In the genomic region with DNA sequence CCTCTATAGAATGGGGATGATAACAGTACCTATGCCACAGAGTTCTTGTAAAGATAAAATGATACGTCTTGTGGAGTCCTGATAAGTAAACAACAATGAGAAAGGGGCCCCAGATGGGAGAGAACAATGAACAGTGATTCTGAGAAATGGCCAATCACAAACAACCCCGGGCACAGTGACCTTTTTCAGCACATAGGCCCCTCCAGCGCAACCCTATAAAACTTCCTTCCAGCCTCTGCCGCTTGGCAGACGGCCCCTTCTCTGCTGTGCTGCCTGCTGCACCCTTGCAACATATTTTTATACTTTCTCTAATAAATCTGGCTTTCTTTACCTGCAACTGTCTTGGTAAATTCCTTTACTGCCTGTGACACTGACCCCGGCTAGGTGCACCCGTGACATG, we compare ENCODE assay signal across 21 cellular contexts.
"Had no signal": no experiment of that assay in that cellular context is flagged by ENCODE, and none has a peak within 500 bp of the region (broad histone marks: within the 10 kb centered on the region; RNA-seq: fewer than 3 reads in every experiment).

No MANE protein-coding gene starts in this region.

- H3K9me3 Mint-ChIP-seq: activated CD4-positive, alpha-beta T cell treated with anti-CD3 and anti-CD28 coated beads, Interleukin-2, amount 10 ng/mL, durations not matched to agents 7 days and 5 days; natural killer cell; T-cell had no signal

- H3K27me3 ChIP-seq: pancreas, spleen, transverse colon, uterus had no signal

- H3K4me3 ChIP-seq: left ventricle myocardium inferior, pancreas, spleen, transverse colon, uterus had no signal

- H3K4me3 Mint-ChIP-seq: activated CD4-positive, alpha-beta T cell treated with anti-CD3 and anti-CD28 coated beads, Interleukin-2, amount 10 ng/mL, durations not matched to agents 7 days and 5 days; activated CD8-positive, alpha-beta T cell treated with anti-CD3 and anti-CD28 coated beads, Interleukin-2, amount 10 ng/mL, durations not matched to agents 7 days and 5 days; natural killer cell; T-cell had no signal

- H3K27ac ChIP-seq: epithelial cell of prostate, left ventricle myocardium inferior, pancreas, spleen, transverse colon, uterus had no signal

- DNase-seq: activated CD4-positive, alpha-beta T cell treated with anti-CD3 and anti-CD28 coated beads, Interleukin-2, amount 10 ng/mL, durations not matched to agents 7 days and 5 days; activated CD8-positive, alpha-beta memory T cell treated with anti-CD3 and anti-CD28 coated beads, Interleukin-2, amount 50 U/mL, for 48 hours; activated CD8-positive, alpha-beta T cell treated with anti-CD3 and anti-CD28 coated beads, Interleukin-2, amount 10 ng/mL, durations not matched to agents 7 days and 5 days; activated effector memory CD4-positive, alpha-beta T cell treated with Interleukin-2 at 50 U/mL for 16 hours; activated naive CD4-positive, alpha-beta T cell treated with anti-CD3 and anti-CD28 coated beads, Interleukin-2, amount 50 U/mL, for 16 hours; activated T-cell treated with anti-CD3 and anti-CD28 coated beads, Interleukin-2, amount 50 U/mL, for 48 hours; foreskin fibroblast; glutamatergic neuron; kidney; left ventricle myocardium inferior; mesenchymal stem cell; natural killer cell; pancreas; spleen; stimulated activated naive CD4-positive, alpha-beta T cell treated with Interleukin-2 at 50 U/mL for 16 hours; T-cell; T-helper 9 cell; transverse colon; uterus had no signal

- H3K36me3 Mint-ChIP-seq: natural killer cell, T-cell had no signal

- H3K27ac Mint-ChIP-seq: activated CD4-positive, alpha-beta T cell treated with anti-CD3 and anti-CD28 coated beads, Interleukin-2, amount 10 ng/mL, durations not matched to agents 7 days and 5 days; activated CD8-positive, alpha-beta T cell treated with anti-CD3 and anti-CD28 coated beads, Interleukin-2, amount 10 ng/mL, durations not matched to agents 7 days and 5 days; natural killer cell; T-cell had no signal

- H3K27me3 Mint-ChIP-seq: activated CD4-positive, alpha-beta T cell treated with anti-CD3 and anti-CD28 coated beads, Interleukin-2, amount 10 ng/mL, durations not matched to agents 7 days and 5 days; T-cell had no signal

- H3K4me1 Mint-ChIP-seq: activated CD4-positive, alpha-beta T cell treated with anti-CD3 and anti-CD28 coated beads, Interleukin-2, amount 10 ng/mL, durations not matched to agents 7 days and 5 days had no signal

- ATAC-seq: activated CD8-positive, alpha-beta T cell treated with anti-CD3 and anti-CD28 coated beads, Interleukin-2, amount 10 ng/mL, durations not matched to agents 7 days and 5 days; natural killer cell; pancreas; SK-N-SH treated with all-trans-retinoic acid at 6 μM for 48 hours; T-cell had no signal

- H3K4me1 ChIP-seq: pancreas, uterus had no signal

- H3K36me3 ChIP-seq: left ventricle myocardium inferior, pancreas, spleen, transverse colon, uterus had no signal

- H3K9me3 ChIP-seq: left ventricle myocardium inferior, pancreas, transverse colon, uterus had no signal
